Comparison of ENCODE assay signal across 8 cellular contexts in genomic region chr17:7281953-7282751, GRCh38. TPM values are rescaled to one million over a fixed set of nuclear protein-coding genes. Genes with fewer than 3 reads are reported as not detected.
DNase-seq lines count a peak whose midpoint lies in the region; TF ChIP-seq lines count a peak whose summit lies in the region.

No MANE protein-coding gene starts in this region.

- H3K27ac Mint-ChIP-seq in activated naive CD4-positive, alpha-beta T cell treated with anti-CD3 and anti-CD28 coated beads for 36 hours, result no peak overlapping the region

- H3K27ac ChIP-seq in breast epithelium (peak overlapping the region; percentile 39 to 80), liver (ENCODE audit: low read depth in 1 of 2, low read length in 2 of 2) (no peak overlapping the region)

- 20% methylated on average over 43 of the region's 43 CpGs for WGBS in liver

- no peaks in the 10 kb centered on the region for H3K27me3 ChIP-seq in breast epithelium
- H3K27me3 ChIP-seq in liver (ENCODE audit: control insufficient read depth in 4 of 4, insufficient read depth in 4 of 4, low read length in 3 of 4), result no peaks in the 10 kb centered on the region

- no peaks in the 10 kb centered on the region for H3K9me3 Mint-ChIP-seq in activated naive CD4-positive, alpha-beta T cell treated with anti-CD3 and anti-CD28 coated beads for 36 hours

- intact Hi-C loops in activated naive CD4-positive, alpha-beta T cell treated with anti-CD3 and anti-CD28 coated beads for 36 hours (cut with micrococcal nuclease), result loop anchor here (1.0 to 5.0 kb wide), 3 partner anchors 30 to 405 kb away; partner anchors contain the start of genes ELP5 and TP53
- intact Hi-C loops in breast epithelium (cut with DNase I; ENCODE audit: low total_unique reads), result loop anchor here (2.0 kb wide), 2 partner anchors 13 to 79 kb away; partner anchors contain the start of gene YBX2

- CTCF ChIA-PET in activated naive CD4-positive, alpha-beta T cell treated with anti-CD3 and anti-CD28 coated beads for 36 hours (lab: Charles Lee), result interaction anchor here (1.0 to 2.5 kb wide), 2 partner anchors 15 to 107 kb away, joined by 3 to 45 read pairs; no protein-coding TSS in a partner anchor

- no peak for TF ChIP-seq POLR2A in breast epithelium (IDR thresholded peaks at IDR 0.05)

- peaks cover 20% of the 10 kb centered on the region for H3K4me1 Mint-ChIP-seq in activated naive CD4-positive, alpha-beta T cell treated with anti-CD3 and anti-CD28 coated beads for 36 hours (ENCODE audit: low read depth)

- H3K4me3 Mint-ChIP-seq in activated naive CD4-positive, alpha-beta T cell treated with anti-CD3 and anti-CD28 coated beads for 36 hours, result peak overlapping the region; percentile 74

- no peak overlapping the region for H3K9ac ChIP-seq in liver (ENCODE audit: low read depth in 1 of 2, low read length in 2 of 2)

- no peaks in the 10 kb centered on the region for H3K36me3 Mint-ChIP-seq in activated naive CD4-positive, alpha-beta T cell treated with anti-CD3 and anti-CD28 coated beads for 36 hours (ENCODE audit: low read depth)

- TF ChIP-seq CTCF in breast epithelium (IDR thresholded peaks at IDR 0.05), result no peak
- no peak for TF ChIP-seq CTCF in liver (IDR thresholded peaks at IDR 0.05; ENCODE audit: low read depth, low read length, missing input control)

- H3K4me1 ChIP-seq in breast epithelium (peaks cover 5 to 11% of the 10 kb centered on the region in 2 donors), liver (ENCODE audit: control insufficient read depth in 4 of 4, insufficient read depth in 4 of 4, low read length in 3 of 4) (peaks cover 9 to 19% (median 13%) of the 10 kb centered on the region in 4 donors)

- TF ChIP-seq RAD21 in liver (IDR thresholded peaks at IDR 0.05), result no peak

- H3K9me3 ChIP-seq in breast epithelium, result no peaks in the 10 kb centered on the region
- H3K9me3 ChIP-seq in liver (ENCODE audit: control insufficient read depth in 4 of 4, low read length in 3 of 4), result no peaks in the 10 kb centered on the region

- DNase-seq in activated naive CD4-positive, alpha-beta T cell treated with anti-CD3 and anti-CD28 coated beads for 36 hours, result peak; percentile 16
- DNase-seq in activated naive CD4-positive, alpha-beta T cell treated with Interleukin-2 at 50 U/mL for 16 hours, result no peak
- no peak for DNase-seq in breast epithelium (ENCODE audit: low spot score in 2 of 2)
- peak; percentile 68 for DNase-seq in ureter (ENCODE audit: low spot score)
- no peak for DNase-seq in stimulated activated CD4-positive, alpha-beta T cell treated with anti-CD3 and anti-CD28 coated beads, Interleukin-2, amount 100 ng/mL, for 24 hours
- DNase-seq in NCI-H446 treated with DMSO at 0.1 percent for 48 hours (lab: John Stamatoyannopoulos, UW), result no peak
- DNase-seq in stimulated activated naive CD4-positive, alpha-beta T cell treated with Interleukin-2 at 50 U/mL for 16 hours (lab: John Stamatoyannopoulos, UW), result no peak

- H3K4me3 ChIP-seq in breast epithelium (peak overlapping the region; percentile 42 to 67 (median 52)), liver (ENCODE audit: low read depth in 1 of 3, low read length in 3 of 3) (peak overlapping the region in 2 of 3 donors; percentile 25 to 44)

- peaks cover 17% of the 10 kb centered on the region for H3K27me3 Mint-ChIP-seq in activated naive CD4-positive, alpha-beta T cell treated with anti-CD3 and anti-CD28 coated beads for 36 hours (ENCODE audit: low read depth)

- H3K36me3 ChIP-seq in breast epithelium, result no peaks in the 10 kb centered on the region
- no peaks in the 10 kb centered on the region for H3K36me3 ChIP-seq in liver (ENCODE audit: control insufficient read depth in 4 of 4, insufficient read depth in 3 of 4, low read depth in 1 of 4, low read length in 3 of 4)

TF ChIP-seq in liver, 16 proteins besides CTCF, POLR2A, EP300 and RAD21:
- no peak for TF ChIP-seq HNF4A (conservative IDR thresholded peaks at IDR 0.05)
- TF ChIP-seq RXRA (IDR thresholded peaks at IDR 0.05), result peak in 1 of 2 donors; percentile 25
- TF ChIP-seq NR2F2 (IDR thresholded peaks at IDR 0.05), result peak; percentile 36

RNA-seq across cellular contexts. Expression of gene SLC2A4, which starts 0.6 kb away (rescaled TPM):
- under 1 TPM; 0.19 to 0.37 TPM for total RNA-seq in activated naive CD4-positive, alpha-beta T cell treated with anti-CD3 and anti-CD28 coated beads for 36 hours
- total RNA-seq in breast epithelium, result 10 to 100 TPM in 1 of 3 donors, 1 to 10 TPM in 2; 2.6 to 32.5 (median 3.5) TPM
- 10 to 100 TPM in 1 of 2 donors, 1 to 10 TPM in 1; 1.2 to 10.6 TPM for total RNA-seq in liver
- 1 to 10 TPM in 1 of 2 donors, under 1 TPM in 1; 0.42 to 1.9 TPM for polyA plus RNA-seq in liver
- total RNA-seq in ureter, result 11.2 TPM

RNA-seq across cellular contexts. Expression of gene YBX2, which starts 12.3 kb away (rescaled TPM):
- under 1 TPM; 0.45 to 0.52 TPM for total RNA-seq in activated naive CD4-positive, alpha-beta T cell treated with anti-CD3 and anti-CD28 coated beads for 36 hours
- 1 to 10 TPM; 2.6 to 3.0 (median 2.9) TPM for total RNA-seq in breast epithelium
- under 1 TPM; 0.61 to 0.75 TPM for total RNA-seq in liver
- under 1 TPM; 0.33 to 0.53 TPM for polyA plus RNA-seq in liver
- total RNA-seq in ureter, result not detected

RNA-seq across cellular contexts. Expression of gene CLDN7, which starts 19.9 kb away (rescaled TPM):
- under 1 TPM in 1 of 2 experiments, not detected in 1; 0.40 TPM for total RNA-seq in activated naive CD4-positive, alpha-beta T cell treated with anti-CD3 and anti-CD28 coated beads for 36 hours
- 10 to 100 TPM in 2 of 3 donors, 1 to 10 TPM in 1; 5.4 to 95.9 (median 60.0) TPM for total RNA-seq in breast epithelium
- total RNA-seq in liver, result 10 to 100 TPM in 1 of 2 donors, 1 to 10 TPM in 1; 3.0 to 20.2 TPM
- polyA plus RNA-seq in liver, result 10 to 100 TPM; 19.1 to 35.0 TPM
- 157 TPM for total RNA-seq in ureter

RNA-seq across cellular contexts. Expression of gene EIF5A, which starts 25.3 kb away (rescaled TPM):
- 100 to 1,000 TPM; 757 to 792 TPM for total RNA-seq in activated naive CD4-positive, alpha-beta T cell treated with anti-CD3 and anti-CD28 coated beads for 36 hours
- total RNA-seq in breast epithelium (100 to 1,000 TPM; 151 to 172 (median 163) TPM), liver (100 to 1,000 TPM; 179 to 206 TPM), ureter (425 TPM)
- polyA plus RNA-seq in liver, result 100 to 1,000 TPM; 399 to 506 TPM

RNA-seq across cellular contexts. Expression of gene ELP5, which starts 30.1 kb away (rescaled TPM):
- 10 to 100 TPM; 52.4 to 53.5 TPM for total RNA-seq in activated naive CD4-positive, alpha-beta T cell treated with anti-CD3 and anti-CD28 coated beads for 36 hours
- 10 to 100 TPM; 26.9 to 36.7 (median 30.6) TPM for total RNA-seq in breast epithelium
- total RNA-seq in liver, result 10 to 100 TPM; 19.3 to 24.1 TPM
- 10 to 100 TPM; 29.1 to 38.4 TPM for polyA plus RNA-seq in liver
- total RNA-seq in ureter, result 46.3 TPM

Comparison
In these comparisons a context has a peak if more than half of its experiments do, and no peak if none do; other contexts are left out.
1. DNase-seq: peak in activated naive CD4-positive, alpha-beta T cell treated with anti-CD3 and anti-CD28 coated beads for 36 hours (single experiment) and ureter (single experiment); none in activated naive CD4-positive, alpha-beta T cell treated with Interleukin-2 at 50 U/mL for 16 hours (single experiment), breast epithelium (0 of 2), stimulated activated CD4-positive, alpha-beta T cell treated with anti-CD3 and anti-CD28 coated beads, Interleukin-2, amount 100 ng/mL, for 24 hours (0 of 2), NCI-H446 treated with DMSO at 0.1 percent for 48 hours (single experiment) and stimulated activated naive CD4-positive, alpha-beta T cell treated with Interleukin-2 at 50 U/mL for 16 hours (single experiment).
2. H3K27ac ChIP-seq: peak in breast epithelium (2 of 2); none in liver (0 of 2).